ENCODE assay signal across 1 cellular context in genomic region chr16:72876981-72877373, GRCh38.
TF ChIP-seq lines count a peak whose summit lies in the region.

No MANE protein-coding gene starts in this region.

TF ChIP-seq in A549, 52 proteins besides CTCF, POLR2A, EP300 and RAD21 (continued from another document):
- TF ChIP-seq KDM5A (IDR thresholded peaks at IDR 0.05) (no peak), MAX (IDR thresholded peaks at IDR 0.05) (no peak), ZNF302 (CRISPR knock-in tag; IDR thresholded peaks at IDR 0.05) (no peak)
